21 cellular contexts compared by ENCODE assay signal in genomic region chr2:189960346-189960745, GRCh38.
A peak's percentile ranks its signal among the peaks of the same experiment; 100 is the strongest.
DNase-seq lines count a peak whose midpoint lies in the region; ATAC-seq and TF ChIP-seq lines count a peak whose summit lies in the region.
"Had no signal": no experiment of that assay in that cellular context is flagged by ENCODE, and none has a peak within 500 bp of the region (broad histone marks: within the 10 kb centered on the region; RNA-seq: fewer than 3 reads in every experiment).

No MANE protein-coding gene starts in this region.

- H2AFZ ChIP-seq in HCT116 (ENCODE audit: low read depth, low read length, poor library complexity, severe bottlenecking), result peak overlapping the region; percentile 56
- H2AFZ ChIP-seq in SU-DHL-6 (ENCODE audit: low read depth, low read length, severe bottlenecking), result peak overlapping the region; percentile 17

- peaks cover 5% of the 10 kb centered on the region; the same call in 1 of the 2 replicates for H3F3A ChIP-seq in SU-DHL-6 (ENCODE audit: insufficient read depth)

- H3K4me1 Mint-ChIP-seq in endodermal cell, result peaks cover 9% of the 10 kb centered on the region

- H3K27me3 Mint-ChIP-seq in endodermal cell (ENCODE audit: insufficient read depth), result no peaks in the 10 kb centered on the region

- intact Hi-C loops in HCT116 (cut with micrococcal nuclease), result no loop called here

- RAD21 ChIA-PET in HCT116 (lab: Charles Lee; ENCODE audit: low non-redundant PET in 1 of 2, low total read pairs in 2 of 2, uncharacterized antibody in 2 of 2, unreplicated experiment in 2 of 2), result interaction anchor here in 1 of 2 experiments (0.6 kb wide), 1 partner anchor 8 kb away, joined by 3 read pairs; no protein-coding TSS in a partner anchor

- H3K4me3 ChIP-seq in HCT116 (replicated peaks in 1 of 2; ENCODE audit: low read depth in 1 of 2, low read length in 2 of 2), result no peak overlapping the region
- H3K4me3 ChIP-seq in SU-DHL-6 (ENCODE audit: insufficient read depth, low read length, poor library complexity, severe bottlenecking), result no peak overlapping the region
- no peak overlapping the region for H3K4me3 ChIP-seq in endodermal cell (ENCODE audit: low read length)

- H3K4me1 ChIP-seq in HCT116 (ENCODE audit: control insufficient read depth in 1 of 2, insufficient read depth in 2 of 2, low read length in 2 of 2) (no peaks in the 10 kb centered on the region), endodermal cell (ENCODE audit: control insufficient read depth, insufficient read depth, low read length) (no peaks in the 10 kb centered on the region)

- H3K9me2 ChIP-seq in HCT116 (ENCODE audit: insufficient read depth) (no peaks in the 10 kb centered on the region), SU-DHL-6 (replicated peaks; ENCODE audit: insufficient read depth, low read length) (no peaks in the 10 kb centered on the region)
- H3K9me2 ChIP-seq: SK-N-SH had no signal

- WGBS in endodermal cell (ENCODE audit: insufficient coverage in 1 of 2, insufficient read length in 1 of 2), 2 experiments, result 80 to 86% methylated on average over 1 of the region's 1 CpG

- no peak for TF ChIP-seq RAD21 in HCT116 (IDR thresholded peaks at IDR 0.05; ENCODE audit: low read depth)

- DNase-seq in HCT116 (ENCODE audit: low read depth, low spot score) (no peak), endodermal cell (no peak), retina (peak; percentile 4), SKM-1 (lab: John Stamatoyannopoulos, UW; ENCODE audit: unreplicated experiment) (no peak)
- DNase-seq: DND-41; IMR-90; NCI-H1048; NCI-H1436; NCI-H2081; NCI-H510A; NCI-H748 treated with DMSO at 0.1 percent for 48 hours; NK-92 treated with Interleukin-12 subunit alpha and Interleukin-12 subunit beta, amount 100 ng/mL, for 24 hours; OCI-M1; Right ventricle myocardium superior; SK-N-SH; T-helper 1 cell had no signal

- no peak for ATAC-seq in HCT116
- ATAC-seq in HG02763 (IDR thresholded peaks at IDR 0.05; ENCODE audit: unreplicated experiment), result no peak
- no peak for ATAC-seq in HG03432 (IDR thresholded peaks at IDR 0.05; ENCODE audit: unreplicated experiment)

- H3K36me3 ChIP-seq in HCT116 (ENCODE audit: control insufficient read depth in 1 of 2, insufficient read depth in 2 of 2, low read length in 2 of 2) (no peaks in the 10 kb centered on the region), SU-DHL-6 (ENCODE audit: low read length) (no peaks in the 10 kb centered on the region), endodermal cell (ENCODE audit: control insufficient read depth, insufficient read depth, low read length) (no peaks in the 10 kb centered on the region)

- no TSS peak for BruUV-seq in HCT116 (replicated peaks; lab: Mats Ljungman, UMichigan)

- H3K4me2 ChIP-seq in HCT116 (ENCODE audit: low read length) (no peak overlapping the region), SU-DHL-6 (ENCODE audit: low read depth, low read length, poor library complexity, severe bottlenecking) (no peak overlapping the region)
- H3K4me2 ChIP-seq: SK-N-SH had no signal

- CTCF ChIA-PET in HCT116 (lab: Charles Lee), result interaction anchor here (0.8 kb wide), 1 partner anchor 9 kb away, joined by 3 read pairs; no protein-coding TSS in a partner anchor

- TF ChIP-seq CTCF in HCT116 (IDR thresholded peaks at IDR 0.05 in 2 of 3, conservative IDR thresholded peaks at IDR 0.05 in 1 of 3; ENCODE audit: borderline replicate concordance in 1 of 3, insufficient read depth in 1 of 3, low read depth in 2 of 3, low read length in 2 of 3) (no peak), SU-DHL-6 (IDR thresholded peaks at IDR 0.05; ENCODE audit: insufficient read depth, low read length, poor library complexity, severe bottlenecking) (no peak), endodermal cell (conservative IDR thresholded peaks at IDR 0.05) (no peak)

- no peak for TF ChIP-seq POLR2A in HCT116 (IDR thresholded peaks at IDR 0.05; ENCODE audit: borderline replicate concordance, extremely low read depth, insufficient read depth, insufficient read length)

- H3K27me3 ChIP-seq in HCT116 (ENCODE audit: insufficient read depth, low read length) (no peaks in the 10 kb centered on the region), SU-DHL-6 (ENCODE audit: low read length) (no peaks in the 10 kb centered on the region), endodermal cell (ENCODE audit: control insufficient read depth, insufficient read depth, low read length, poor library complexity, severe bottlenecking) (no peaks in the 10 kb centered on the region)

- H3K9me3 ChIP-seq in HCT116 (ENCODE audit: control insufficient read depth in 1 of 2, insufficient read depth in 1 of 2, low read depth in 1 of 2, low read length in 2 of 2) (no peaks in the 10 kb centered on the region), SU-DHL-6 (ENCODE audit: insufficient read depth, low read length) (no peaks in the 10 kb centered on the region), endodermal cell (ENCODE audit: control insufficient read depth, low read length) (peaks cover 11% of the 10 kb centered on the region)
- H3K9me3 ChIP-seq: SK-N-SH had no signal

- H3K4me3 Mint-ChIP-seq in endodermal cell, result no peak overlapping the region

- POLR2A ChIA-PET in HCT116 (lab: Charles Lee), result no interaction called here

- H3K27ac ChIP-seq in HCT116 (ENCODE audit: low read depth, low read length) (no peak overlapping the region), SU-DHL-6 (ENCODE audit: low read depth, low read length) (no peak overlapping the region), endodermal cell (ENCODE audit: low read depth, low read length) (no peak overlapping the region)
- H3K27ac ChIP-seq: C4-2B, HL-60 had no signal

- H3K9ac ChIP-seq in HCT116 (ENCODE audit: low read length) (no peak overlapping the region), SU-DHL-6 (ENCODE audit: low read length) (no peak overlapping the region), endodermal cell (ENCODE audit: extremely low read depth, low read length, poor library complexity, severe bottlenecking) (no peak overlapping the region)
- H3K9ac ChIP-seq: SK-N-SH had no signal

- H3K9me3 Mint-ChIP-seq in endodermal cell, result peaks cover 7% of the 10 kb centered on the region

- no peaks in the 10 kb centered on the region for H4K20me1 ChIP-seq in HCT116 (ENCODE audit: insufficient read depth)
- no peaks in the 10 kb centered on the region for H4K20me1 ChIP-seq in SU-DHL-6 (ENCODE audit: low read depth, low read length)

- H3K79me2 ChIP-seq in HCT116 (ENCODE audit: insufficient read depth, low read length) (no peaks in the 10 kb centered on the region), SU-DHL-6 (ENCODE audit: insufficient read depth, low read length) (no peaks in the 10 kb centered on the region)

- peaks cover 4% of the 10 kb centered on the region for H3K36me3 Mint-ChIP-seq in endodermal cell (ENCODE audit: low read depth)

- peak overlapping the region; percentile 64 for H3K27ac Mint-ChIP-seq in endodermal cell

TF ChIP-seq in HCT116, 20 proteins besides CTCF, POLR2A, EP300 and RAD21:
- TF ChIP-seq EZH2 (IDR thresholded peaks at IDR 0.05) (no peak), JUND (IDR thresholded peaks at IDR 0.05) (no peak), EGR1 (IDR thresholded peaks at IDR 0.05; ENCODE audit: low read depth) (no peak), SP1 (IDR thresholded peaks at IDR 0.05; ENCODE audit: low read depth) (no peak), MAX (IDR thresholded peaks at IDR 0.05) (no peak), ATF3 (IDR thresholded peaks at IDR 0.05) (no peak), FOSL1 (IDR thresholded peaks at IDR 0.05; ENCODE audit: low read depth) (no peak)
